In genomic region chr5:154701725-154702124, GRCh38 we compare ENCODE assay signal across 1 cellular context.
A peak's percentile ranks its signal among the peaks of the same experiment; 100 is the strongest.
TF ChIP-seq lines count a peak whose summit lies in the region.
"Not testable (repeated sequence)": the region's sequence is repeated elsewhere in the genome, so short reads cannot be mapped to it uniquely, and the experiment has no call there.

No MANE protein-coding gene starts in this region.

TF ChIP-seq in HepG2, 621 proteins besides CTCF, POLR2A, EP300 and RAD21 (continued from another document):
- TF ChIP-seq ZMYM2 (CRISPR knock-in tag; IDR thresholded peaks at IDR 0.05): peak; percentile 32; the same call in 1 of the 2 replicates
- peak; percentile 29 for TF ChIP-seq ASH2L (IDR thresholded peaks at IDR 0.05; ENCODE audit: insufficient read length, low read depth, low read length)
- TF ChIP-seq ZNF292 (CRISPR knock-in tag; IDR thresholded peaks at IDR 0.05; ENCODE audit: borderline replicate concordance, low read depth): peak; percentile 41; the same call in 1 of the 2 replicates
- TF ChIP-seq ZMAT3 (CRISPR knock-in tag; conservative IDR thresholded peaks at IDR 0.05): 0 out of 2 replicates have a peak, but pooled peaks have one; percentile 8
- peak; percentile 55; the same call in 1 of the 2 replicates for TF ChIP-seq FOSL1 (CRISPR knock-in tag; IDR thresholded peaks at IDR 0.05; ENCODE audit: borderline replicate concordance)
- TF ChIP-seq HOXD1 (CRISPR knock-in tag; IDR thresholded peaks at IDR 0.05): 0 out of 2 replicates have a peak, but pooled peaks have one; percentile 48
- TF ChIP-seq NR2F6 (IDR thresholded peaks at IDR 0.05): not testable (repeated sequence)
- peak; percentile 24; the same call in 1 of the 2 replicates for TF ChIP-seq NR2F6 (CRISPR knock-in tag; IDR thresholded peaks at IDR 0.05)
- 0 out of 2 replicates have a peak, but pooled peaks have one; percentile 17 for TF ChIP-seq TAF1 (CRISPR knock-in tag; IDR thresholded peaks at IDR 0.05)
TF ChIP-seq in HepG2: peak in this region for 17; not testable (repeated sequence) for 604.
